Comparison of ENCODE assay signal across 13 cellular contexts in the genomic region with DNA sequence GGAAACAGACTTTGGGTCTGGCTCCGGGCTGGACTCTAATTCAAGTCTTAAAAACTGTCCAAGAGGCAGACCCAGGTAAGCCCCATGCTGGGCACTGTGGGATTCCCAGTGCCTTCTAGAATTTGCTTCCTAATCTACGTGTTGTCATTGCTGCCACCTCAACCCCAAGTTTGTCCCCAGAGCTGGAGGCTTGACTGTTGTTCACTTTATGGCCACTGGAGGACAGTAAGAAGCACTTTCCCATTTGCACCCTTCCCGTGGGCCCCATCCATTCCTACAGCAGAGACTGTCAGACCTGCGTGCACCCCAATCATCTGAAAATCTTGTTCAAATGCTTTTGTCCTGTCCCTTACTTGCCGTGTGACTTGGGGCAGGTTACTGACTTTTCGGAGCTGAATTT. TPM values are rescaled to one million over a fixed set of nuclear protein-coding genes. Genes with fewer than 3 reads are reported as not detected.
DNase-seq lines count a peak whose midpoint lies in the region; ATAC-seq and TF ChIP-seq lines count a peak whose summit lies in the region.
"Had no signal": no experiment of that assay in that cellular context is flagged by ENCODE, and none has a peak within 500 bp of the region (broad histone marks: within the 10 kb centered on the region; RNA-seq: fewer than 3 reads in every experiment).

No MANE protein-coding gene starts in this region.

- no peaks in the 10 kb centered on the region for H3K9me3 ChIP-seq in osteoblast (ENCODE audit: low read depth, low read length)
- H3K9me3 ChIP-seq: body of pancreas had no signal

- no peak for ATAC-seq in GM19328 (IDR thresholded peaks at IDR 0.05; ENCODE audit: unreplicated experiment)
- ATAC-seq: body of pancreas had no signal

- no peak overlapping the region for H3K4me2 ChIP-seq in osteoblast (ENCODE audit: insufficient read depth, low read length)

- H3K27me3 ChIP-seq in brain microvascular endothelial cell (replicated peaks) (peaks cover 3% of the 10 kb centered on the region), osteoblast (ENCODE audit: insufficient read depth, low read length) (peaks cover 19% of the 10 kb centered on the region)
- H3K27me3 ChIP-seq: body of pancreas had no signal

- peak; percentile 64 for TF ChIP-seq CTCF in brain microvascular endothelial cell (IDR thresholded peaks at IDR 0.05; ENCODE audit: low read depth, low read length, missing control alignments)
- peak; percentile 42 for TF ChIP-seq CTCF in osteoblast (IDR thresholded peaks at IDR 0.05; ENCODE audit: extremely low read depth, low read depth, low read length)

- TF ChIP-seq EP300 in Ishikawa (IDR thresholded peaks at IDR 0.05; ENCODE audit: borderline replicate concordance) = no peak

- H3K79me2 ChIP-seq in osteoblast (ENCODE audit: insufficient read depth, low read length) = no peaks in the 10 kb centered on the region

- no peak overlapping the region for H3K4me3 ChIP-seq in brain microvascular endothelial cell (ENCODE audit: low read depth, low read length)
- no peak overlapping the region for H3K4me3 ChIP-seq in osteoblast (ENCODE audit: insufficient read depth, low read length)
- H3K4me3 ChIP-seq: body of pancreas had no signal

- H3K27ac ChIP-seq in brain microvascular endothelial cell (no peak overlapping the region), osteoblast (ENCODE audit: low read depth, low read length) (no peak overlapping the region)
- H3K27ac ChIP-seq: body of pancreas had no signal

- peak; percentile 45 for TF ChIP-seq RAD21 in Ishikawa (IDR thresholded peaks at IDR 0.05; ENCODE audit: low read depth)

- no peak overlapping the region for H2AFZ ChIP-seq in osteoblast (ENCODE audit: low read length)

- H3K4me1 ChIP-seq in osteoblast (ENCODE audit: insufficient read depth, low read length) = peaks cover 10% of the 10 kb centered on the region
- H3K4me1 ChIP-seq: body of pancreas had no signal

- peak; percentile 22 for DNase-seq in DMS 273 (lab: John Stamatoyannopoulos, UW; ENCODE audit: unreplicated experiment)
- no peak for DNase-seq in DMS 273 treated with DMSO at 0.1 percent for 48 hours (lab: John Stamatoyannopoulos, UW)
- DNase-seq in brain microvascular endothelial cell = no peak
- DNase-seq in osteoblast (ENCODE audit: insufficient read length, low spot score, missing footprints) = peak; percentile 75
- DNase-seq in A172 (ENCODE audit: low spot score) = no peak
- no peak for DNase-seq in islet precursor cell
- DNase-seq: 8988T; activated T-cell treated with anti-CD3 and anti-CD28 coated beads, Interleukin-2, amount 50 U/mL, for 24 hours; body of pancreas; mesendoderm; small intestine had no signal

- in situ Hi-C loops in brain microvascular endothelial cell (cut with HindIII; ENCODE audit: low pct_ligation_motif_present, low sequenced_read_pairs) = no loop called here

- H3K36me3 ChIP-seq in brain microvascular endothelial cell (replicated peaks) (no peaks in the 10 kb centered on the region), osteoblast (ENCODE audit: insufficient read depth, low read length) (no peaks in the 10 kb centered on the region)

- H4K20me1 ChIP-seq in osteoblast (ENCODE audit: insufficient read depth, low read length) = no peaks in the 10 kb centered on the region

TF ChIP-seq in Ishikawa, 13 proteins besides CTCF, POLR2A, EP300 and RAD21:
- TF ChIP-seq CREB1 (IDR thresholded peaks at IDR 0.05; ENCODE audit: low read depth) (no peak), FOXM1 (IDR thresholded peaks at IDR 0.05; ENCODE audit: borderline replicate concordance, low read depth) (no peak), EGR1 (IDR thresholded peaks at IDR 0.05) (no peak), TEAD4 (IDR thresholded peaks at IDR 0.05) (no peak), CEBPB (IDR thresholded peaks at IDR 0.05) (no peak), NFIC (IDR thresholded peaks at IDR 0.05) (no peak), TAF1 (IDR thresholded peaks at IDR 0.05; ENCODE audit: low read depth) (no peak), TCF12 (IDR thresholded peaks at IDR 0.05; ENCODE audit: low read depth) (no peak)
- TF ChIP-seq, protein P1, sequence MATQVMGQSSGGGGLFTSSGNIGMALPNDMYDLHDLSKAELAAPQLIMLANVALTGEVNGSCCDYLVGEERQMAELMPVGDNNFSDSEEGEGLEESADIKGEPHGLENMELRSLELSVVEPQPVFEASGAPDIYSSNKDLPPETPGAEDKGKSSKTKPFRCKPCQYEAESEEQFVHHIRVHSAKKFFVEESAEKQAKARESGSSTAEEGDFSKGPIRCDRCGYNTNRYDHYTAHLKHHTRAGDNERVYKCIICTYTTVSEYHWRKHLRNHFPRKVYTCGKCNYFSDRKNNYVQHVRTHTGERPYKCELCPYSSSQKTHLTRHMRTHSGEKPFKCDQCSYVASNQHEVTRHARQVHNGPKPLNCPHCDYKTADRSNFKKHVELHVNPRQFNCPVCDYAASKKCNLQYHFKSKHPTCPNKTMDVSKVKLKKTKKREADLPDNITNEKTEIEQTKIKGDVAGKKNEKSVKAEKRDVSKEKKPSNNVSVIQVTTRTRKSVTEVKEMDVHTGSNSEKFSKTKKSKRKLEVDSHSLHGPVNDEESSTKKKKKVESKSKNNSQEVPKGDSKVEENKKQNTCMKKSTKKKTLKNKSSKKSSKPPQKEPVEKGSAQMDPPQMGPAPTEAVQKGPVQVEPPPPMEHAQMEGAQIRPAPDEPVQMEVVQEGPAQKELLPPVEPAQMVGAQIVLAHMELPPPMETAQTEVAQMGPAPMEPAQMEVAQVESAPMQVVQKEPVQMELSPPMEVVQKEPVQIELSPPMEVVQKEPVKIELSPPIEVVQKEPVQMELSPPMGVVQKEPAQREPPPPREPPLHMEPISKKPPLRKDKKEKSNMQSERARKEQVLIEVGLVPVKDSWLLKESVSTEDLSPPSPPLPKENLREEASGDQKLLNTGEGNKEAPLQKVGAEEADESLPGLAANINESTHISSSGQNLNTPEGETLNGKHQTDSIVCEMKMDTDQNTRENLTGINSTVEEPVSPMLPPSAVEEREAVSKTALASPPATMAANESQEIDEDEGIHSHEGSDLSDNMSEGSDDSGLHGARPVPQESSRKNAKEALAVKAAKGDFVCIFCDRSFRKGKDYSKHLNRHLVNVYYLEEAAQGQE (IDR thresholded peaks at IDR 0.05; ENCODE audit: low read depth) = no peak
- TF ChIP-seq, protein P2, sequence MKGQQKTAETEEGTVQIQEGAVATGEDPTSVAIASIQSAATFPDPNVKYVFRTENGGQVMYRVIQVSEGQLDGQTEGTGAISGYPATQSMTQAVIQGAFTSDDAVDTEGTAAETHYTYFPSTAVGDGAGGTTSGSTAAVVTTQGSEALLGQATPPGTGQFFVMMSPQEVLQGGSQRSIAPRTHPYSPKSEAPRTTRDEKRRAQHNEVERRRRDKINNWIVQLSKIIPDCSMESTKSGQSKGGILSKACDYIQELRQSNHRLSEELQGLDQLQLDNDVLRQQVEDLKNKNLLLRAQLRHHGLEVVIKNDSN (IDR thresholded peaks at IDR 0.05) = no peak
- TF ChIP-seq, protein P3, sequence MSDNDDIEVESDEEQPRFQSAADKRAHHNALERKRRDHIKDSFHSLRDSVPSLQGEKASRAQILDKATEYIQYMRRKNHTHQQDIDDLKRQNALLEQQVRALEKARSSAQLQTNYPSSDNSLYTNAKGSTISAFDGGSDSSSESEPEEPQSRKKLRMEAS (IDR thresholded peaks at IDR 0.05) = no peak

RNA-seq across cellular contexts. Expression of a gene that starts 29.4 kb away (rescaled TPM):
- total RNA-seq in osteoblast = 1.1 and 2.1 TPM in 2 replicates
- 1.9 and 2.9 TPM in 2 replicates for total RNA-seq in A172 (2014; rRNA removed; shearing (Covaris generic))

Comparison
In these comparisons a context has a peak if more than half of its experiments do, and no peak if none do; other contexts are left out.
1. DNase-seq: peak in DMS 273 (single experiment) and osteoblast (single experiment); none in DMS 273 treated with DMSO at 0.1 percent for 48 hours (single experiment), brain microvascular endothelial cell (single experiment), A172 (single experiment) and islet precursor cell (single experiment).